Comparison of ENCODE assay signal across 7 cellular contexts in genomic region chr15:59349715-59350420, GRCh38. TPM values are rescaled to one million over a fixed set of nuclear protein-coding genes. Genes with fewer than 3 reads are reported as not detected.
A peak's percentile ranks its signal among the peaks of the same experiment; 100 is the strongest.
DNase-seq lines count a peak whose midpoint lies in the region; ATAC-seq and TF ChIP-seq lines count a peak whose summit lies in the region.

No MANE protein-coding gene starts in this region.

- no peaks in the 10 kb centered on the region for H3K36me3 Mint-ChIP-seq in endodermal cell (ENCODE audit: low read depth)

- H3K4me1 Mint-ChIP-seq in endodermal cell = peaks cover 51% of the 10 kb centered on the region

- H3K9me3 Mint-ChIP-seq in endodermal cell = no peaks in the 10 kb centered on the region

- peaks cover 13% of the 10 kb centered on the region for H4K20me1 ChIP-seq in osteoblast (ENCODE audit: insufficient read depth, low read length)

- peak; percentile 56 for DNase-seq in OCI-M1 (lab: John Stamatoyannopoulos, UW)
- peak; percentile 63 for DNase-seq in endodermal cell
- DNase-seq in osteoblast (ENCODE audit: insufficient read length, low spot score, missing footprints) = peak; percentile 95
- no peak for DNase-seq in NCI-H2081 (lab: John Stamatoyannopoulos, UW)
- DNase-seq in D341Med (ENCODE audit: low spot score) = no peak

- no peaks in the 10 kb centered on the region for H3K9me3 ChIP-seq in endodermal cell (ENCODE audit: control insufficient read depth, low read length)
- H3K9me3 ChIP-seq in osteoblast (ENCODE audit: low read depth, low read length) = no peaks in the 10 kb centered on the region

- TF ChIP-seq CTCF in endodermal cell (conservative IDR thresholded peaks at IDR 0.05) = no peak
- TF ChIP-seq CTCF in osteoblast (IDR thresholded peaks at IDR 0.05; ENCODE audit: extremely low read depth, low read depth, low read length) = no peak

- peak overlapping the region; percentile 58 for H3K4me2 ChIP-seq in osteoblast (ENCODE audit: insufficient read depth, low read length)

- 82 to 100% methylated on average over 2 to 3 of the region's 4 CpGs for WGBS in endodermal cell (ENCODE audit: insufficient coverage in 1 of 2, insufficient read length in 1 of 2), 2 experiments

- H3K79me2 ChIP-seq in osteoblast (ENCODE audit: insufficient read depth, low read length) = peaks cover 94% of the 10 kb centered on the region

- H3K27ac Mint-ChIP-seq in endodermal cell = peak overlapping the region; percentile 55

- peaks cover 4% of the 10 kb centered on the region for H3K4me1 ChIP-seq in endodermal cell (ENCODE audit: control insufficient read depth, insufficient read depth, low read length)
- peaks cover 25% of the 10 kb centered on the region for H3K4me1 ChIP-seq in osteoblast (ENCODE audit: insufficient read depth, low read length)

- H3K4me3 ChIP-seq in endodermal cell (ENCODE audit: low read length) (no peak overlapping the region), osteoblast (ENCODE audit: insufficient read depth, low read length) (no peak overlapping the region)

- no peak overlapping the region for H2AFZ ChIP-seq in osteoblast (ENCODE audit: low read length)

- H3K27me3 ChIP-seq in endodermal cell (ENCODE audit: control insufficient read depth, insufficient read depth, low read length, poor library complexity, severe bottlenecking) (no peaks in the 10 kb centered on the region), osteoblast (ENCODE audit: insufficient read depth, low read length) (no peaks in the 10 kb centered on the region)

- H3K9ac ChIP-seq in endodermal cell (ENCODE audit: extremely low read depth, low read length, poor library complexity, severe bottlenecking) = no peak overlapping the region

- no peak overlapping the region for H3K4me3 Mint-ChIP-seq in endodermal cell

- H3K36me3 ChIP-seq in endodermal cell (ENCODE audit: control insufficient read depth, insufficient read depth, low read length) (no peaks in the 10 kb centered on the region), osteoblast (ENCODE audit: insufficient read depth, low read length) (no peaks in the 10 kb centered on the region)

- H3K27ac ChIP-seq in endodermal cell (ENCODE audit: low read depth, low read length) = no peak overlapping the region
- peak overlapping the region; percentile 76 for H3K27ac ChIP-seq in osteoblast (ENCODE audit: low read depth, low read length)

- ATAC-seq in GM21423 (IDR thresholded peaks at IDR 0.05; ENCODE audit: unreplicated experiment) (peak; percentile 46), HG02588 (IDR thresholded peaks at IDR 0.05; ENCODE audit: unreplicated experiment) (no peak)

- H3K27me3 Mint-ChIP-seq in endodermal cell (ENCODE audit: insufficient read depth) = no peaks in the 10 kb centered on the region

RNA-seq across cellular contexts. Expression of gene MYO1E, which starts 22.8 kb away (rescaled TPM):
- total RNA-seq in endodermal cell = 10 to 100 TPM; 47.8 to 65.6 TPM
- polyA plus RNA-seq in endodermal cell (2013, experiment 1 of 2) = 22.1 TPM
- 17.6 TPM for polyA plus RNA-seq in endodermal cell (2013, experiment 2 of 2)
- total RNA-seq in osteoblast = 220 and 336 TPM in 2 replicates

Comparison
In these comparisons a context has a peak if more than half of its experiments do, and no peak if none do; other contexts are left out.
1. DNase-seq: peak in OCI-M1 (single experiment), endodermal cell (single experiment) and osteoblast (single experiment); none in NCI-H2081 (0 of 2) and D341Med (single experiment).